ENCODE assay signal across 1 cellular context in the genomic region with DNA sequence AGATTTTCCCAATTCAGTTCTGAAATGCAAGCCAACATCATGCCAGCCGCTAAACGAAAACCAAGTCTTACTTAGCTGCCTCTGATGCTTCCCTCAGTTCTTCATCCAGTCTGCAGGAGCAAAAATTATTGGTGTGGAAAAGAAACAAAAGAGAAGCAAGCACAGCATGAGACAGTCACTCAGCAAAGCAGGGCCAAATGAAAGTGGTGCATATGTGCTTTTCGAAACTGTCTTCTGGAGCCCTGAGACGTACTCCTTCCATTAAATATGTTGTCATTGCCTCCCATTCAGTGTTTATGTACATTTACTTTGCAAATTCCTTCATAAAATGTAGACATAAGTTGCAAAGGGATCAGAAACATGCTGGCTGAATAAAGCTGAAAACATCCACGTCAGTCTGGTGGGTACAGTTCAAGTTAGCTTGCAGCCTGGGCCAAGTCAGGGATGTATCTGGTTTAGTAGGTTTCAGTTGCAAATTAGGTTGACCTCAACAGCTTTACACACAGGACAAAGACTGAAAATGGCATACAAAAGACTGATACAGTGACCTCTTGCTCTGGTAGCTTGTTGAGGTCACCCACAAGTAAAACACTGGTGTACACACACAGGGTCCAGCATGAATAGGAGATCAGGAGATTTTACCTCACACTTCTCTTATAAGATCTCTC.
TF ChIP-seq lines count a peak whose summit lies in the region.

No MANE protein-coding gene starts in this region.

TF ChIP-seq in WTC11, 78 proteins besides CTCF, POLR2A, EP300 and RAD21 (continued from another document):
- no peak for TF ChIP-seq ERG (CRISPR knock-in tag; IDR thresholded peaks at IDR 0.05)
- TF ChIP-seq TCF7 (CRISPR knock-in tag; IDR thresholded peaks at IDR 0.05; ENCODE audit: low read depth): no peak
- TF ChIP-seq, protein P1, sequence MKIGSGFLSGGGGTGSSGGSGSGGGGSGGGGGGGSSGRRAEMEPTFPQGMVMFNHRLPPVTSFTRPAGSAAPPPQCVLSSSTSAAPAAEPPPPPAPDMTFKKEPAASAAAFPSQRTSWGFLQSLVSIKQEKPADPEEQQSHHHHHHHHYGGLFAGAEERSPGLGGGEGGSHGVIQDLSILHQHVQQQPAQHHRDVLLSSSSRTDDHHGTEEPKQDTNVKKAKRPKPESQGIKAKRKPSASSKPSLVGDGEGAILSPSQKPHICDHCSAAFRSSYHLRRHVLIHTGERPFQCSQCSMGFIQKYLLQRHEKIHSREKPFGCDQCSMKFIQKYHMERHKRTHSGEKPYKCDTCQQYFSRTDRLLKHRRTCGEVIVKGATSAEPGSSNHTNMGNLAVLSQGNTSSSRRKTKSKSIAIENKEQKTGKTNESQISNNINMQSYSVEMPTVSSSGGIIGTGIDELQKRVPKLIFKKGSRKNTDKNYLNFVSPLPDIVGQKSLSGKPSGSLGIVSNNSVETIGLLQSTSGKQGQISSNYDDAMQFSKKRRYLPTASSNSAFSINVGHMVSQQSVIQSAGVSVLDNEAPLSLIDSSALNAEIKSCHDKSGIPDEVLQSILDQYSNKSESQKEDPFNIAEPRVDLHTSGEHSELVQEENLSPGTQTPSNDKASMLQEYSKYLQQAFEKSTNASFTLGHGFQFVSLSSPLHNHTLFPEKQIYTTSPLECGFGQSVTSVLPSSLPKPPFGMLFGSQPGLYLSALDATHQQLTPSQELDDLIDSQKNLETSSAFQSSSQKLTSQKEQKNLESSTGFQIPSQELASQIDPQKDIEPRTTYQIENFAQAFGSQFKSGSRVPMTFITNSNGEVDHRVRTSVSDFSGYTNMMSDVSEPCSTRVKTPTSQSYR (CRISPR knock-in tag; IDR thresholded peaks at IDR 0.05): no peak
- TF ChIP-seq, protein P2, sequence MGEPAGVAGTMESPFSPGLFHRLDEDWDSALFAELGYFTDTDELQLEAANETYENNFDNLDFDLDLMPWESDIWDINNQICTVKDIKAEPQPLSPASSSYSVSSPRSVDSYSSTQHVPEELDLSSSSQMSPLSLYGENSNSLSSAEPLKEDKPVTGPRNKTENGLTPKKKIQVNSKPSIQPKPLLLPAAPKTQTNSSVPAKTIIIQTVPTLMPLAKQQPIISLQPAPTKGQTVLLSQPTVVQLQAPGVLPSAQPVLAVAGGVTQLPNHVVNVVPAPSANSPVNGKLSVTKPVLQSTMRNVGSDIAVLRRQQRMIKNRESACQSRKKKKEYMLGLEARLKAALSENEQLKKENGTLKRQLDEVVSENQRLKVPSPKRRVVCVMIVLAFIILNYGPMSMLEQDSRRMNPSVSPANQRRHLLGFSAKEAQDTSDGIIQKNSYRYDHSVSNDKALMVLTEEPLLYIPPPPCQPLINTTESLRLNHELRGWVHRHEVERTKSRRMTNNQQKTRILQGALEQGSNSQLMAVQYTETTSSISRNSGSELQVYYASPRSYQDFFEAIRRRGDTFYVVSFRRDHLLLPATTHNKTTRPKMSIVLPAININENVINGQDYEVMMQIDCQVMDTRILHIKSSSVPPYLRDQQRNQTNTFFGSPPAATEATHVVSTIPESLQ (CRISPR knock-in tag; IDR thresholded peaks at IDR 0.05): no peak
- TF ChIP-seq TP53 (CRISPR knock-in tag; IDR thresholded peaks at IDR 0.05): no peak
- TF ChIP-seq OVOL2 (CRISPR knock-in tag; IDR thresholded peaks at IDR 0.05; ENCODE audit: borderline replicate concordance): no peak
